In the genomic region with DNA sequence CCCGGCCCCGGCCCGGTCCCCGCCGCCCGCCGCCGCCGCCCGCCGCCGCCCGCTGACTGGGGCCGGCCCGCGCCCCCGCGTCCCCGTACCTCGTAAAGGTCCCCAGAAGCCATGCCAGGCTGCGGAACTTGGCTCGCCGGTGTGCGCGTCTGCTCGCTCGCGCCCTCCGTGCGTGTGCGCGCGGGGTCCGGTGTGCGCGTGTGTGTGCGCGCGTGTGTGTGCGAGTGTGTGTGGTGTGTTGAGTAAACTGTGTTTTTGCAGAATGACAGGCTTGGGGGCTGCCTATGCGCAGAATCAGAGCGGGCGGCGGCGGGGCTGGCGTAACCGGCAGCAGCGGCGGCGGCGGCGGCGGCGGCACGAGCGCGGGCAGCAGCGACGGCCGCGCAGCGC, we compare ENCODE assay signal across 8 cellular contexts. TPM values are rescaled to one million over a fixed set of nuclear protein-coding genes. Genes with fewer than 3 reads are reported as not detected.
A peak's percentile ranks its signal among the peaks of the same experiment; 100 is the strongest.
DNase-seq lines count a peak whose midpoint lies in the region; ATAC-seq and TF ChIP-seq lines count a peak whose summit lies in the region.

No MANE protein-coding gene starts in this region.

- H3K9me3 Mint-ChIP-seq in activated T-helper 1 cell treated with anti-CD3 and anti-CD28 coated beads, Interleukin-12 subunit alpha, Interleukin-12 subunit beta, Interleukin-2, Interleukin-4 antibody, amounts not matched to agents 30 ng/mL and 10 ng/mL and 1 ng/mL, durations not matched to agents 14 hours and 24 hours and 36 hours, result peaks cover 18% of the 10 kb centered on the region

- H3K36me3 ChIP-seq in urinary bladder (ENCODE audit: insufficient read depth), result no peaks in the 10 kb centered on the region

- H3K4me3 Mint-ChIP-seq in activated T-helper 1 cell treated with anti-CD3 and anti-CD28 coated beads, Interleukin-12 subunit alpha, Interleukin-12 subunit beta, Interleukin-2, Interleukin-4 antibody, amounts not matched to agents 30 ng/mL and 10 ng/mL and 1 ng/mL, durations not matched to agents 14 hours and 24 hours and 36 hours, result peak overlapping the region; percentile 95

- H3K4me1 ChIP-seq in urinary bladder (ENCODE audit: insufficient read depth), result peaks cover 2% of the 10 kb centered on the region

- no peak overlapping the region for H3K27ac ChIP-seq in urinary bladder (ENCODE audit: low read depth)

- DNase-seq in ELR (ENCODE audit: low read depth) (peak; percentile 45), H4 (ENCODE audit: low spot score) (peak; percentile 35), NCI-H226 (peak; percentile 27), fibroblast of the conjunctiva (ENCODE audit: low read depth) (peak; percentile 4), omental fat pad (ENCODE audit: low spot score) (no peak)
- DNase-seq in activated T-helper 1 cell treated with anti-CD3 and anti-CD28 coated beads, Interleukin-12 subunit alpha, Interleukin-12 subunit beta, Interleukin-2, Interleukin-4 antibody, amounts not matched to agents 30 ng/mL and 10 ng/mL and 1 ng/mL, durations not matched to agents 14 hours and 24 hours and 36 hours (ENCODE audit: low spot score), result peak; percentile 56

- no peaks in the 10 kb centered on the region for H3K27me3 Mint-ChIP-seq in activated T-helper 1 cell treated with anti-CD3 and anti-CD28 coated beads, Interleukin-12 subunit alpha, Interleukin-12 subunit beta, Interleukin-2, Interleukin-4 antibody, amounts not matched to agents 30 ng/mL and 10 ng/mL and 1 ng/mL, durations not matched to agents 14 hours and 24 hours and 36 hours (ENCODE audit: insufficient read depth)

- H3K4me3 ChIP-seq in urinary bladder (ENCODE audit: low read depth, low read length), result peak overlapping the region; percentile 89

- under 1% methylated on average over 62 of the region's 62 CpGs for WGBS in urinary bladder

- no peak for TF ChIP-seq CTCF in omental fat pad (IDR thresholded peaks at IDR 0.05)

- H3K4me1 Mint-ChIP-seq in activated T-helper 1 cell treated with anti-CD3 and anti-CD28 coated beads, Interleukin-12 subunit alpha, Interleukin-12 subunit beta, Interleukin-2, Interleukin-4 antibody, amounts not matched to agents 30 ng/mL and 10 ng/mL and 1 ng/mL, durations not matched to agents 14 hours and 24 hours and 36 hours (ENCODE audit: low read depth), result peaks cover 57% of the 10 kb centered on the region

- ATAC-seq in omental fat pad (ENCODE audit: low FRiP score) (peak; percentile 52), HG03469 (IDR thresholded peaks at IDR 0.05; ENCODE audit: unreplicated experiment) (no peak)

- intact Hi-C loops in activated T-helper 1 cell treated with anti-CD3 and anti-CD28 coated beads, Interleukin-12 subunit alpha, Interleukin-12 subunit beta, Interleukin-2, Interleukin-4 antibody, amounts not matched to agents 30 ng/mL and 10 ng/mL and 1 ng/mL, durations not matched to agents 14 hours and 24 hours and 36 hours (cut with micrococcal nuclease), result loop anchor here (5.0 to 10.0 kb wide), 4 partner anchors 62 to 1199 kb away; a partner anchor contains a TSS

- H3K36me3 Mint-ChIP-seq in activated T-helper 1 cell treated with anti-CD3 and anti-CD28 coated beads, Interleukin-12 subunit alpha, Interleukin-12 subunit beta, Interleukin-2, Interleukin-4 antibody, amounts not matched to agents 30 ng/mL and 10 ng/mL and 1 ng/mL, durations not matched to agents 14 hours and 24 hours and 36 hours (ENCODE audit: low read depth), result peaks cover 20% of the 10 kb centered on the region

- peak overlapping the region; percentile 98 for H3K27ac Mint-ChIP-seq in activated T-helper 1 cell treated with anti-CD3 and anti-CD28 coated beads, Interleukin-12 subunit alpha, Interleukin-12 subunit beta, Interleukin-2, Interleukin-4 antibody, amounts not matched to agents 30 ng/mL and 10 ng/mL and 1 ng/mL, durations not matched to agents 14 hours and 24 hours and 36 hours

RNA-seq across cellular contexts. Expression of a gene that starts 0.3 kb away (rescaled TPM):
- 4.8 and 5.7 TPM in 2 replicates for total RNA-seq in H4 (2014; rRNA removed; shearing (Covaris generic))
- 93.4 and 97.1 TPM in 2 replicates for total RNA-seq in activated T-helper 1 cell treated with anti-CD3 and anti-CD28 coated beads, Interleukin-12 subunit alpha, Interleukin-12 subunit beta, Interleukin-2, Interleukin-4 antibody, amounts not matched to agents 30 ng/mL and 10 ng/mL and 1 ng/mL, durations not matched to agents 14 hours and 24 hours and 36 hours
- 1 to 10 TPM; 5.9 to 8.8 (median 6.6) TPM for total RNA-seq in omental fat pad
- total RNA-seq in urinary bladder, result 12.2 TPM
- 2.9 TPM for polyA plus RNA-seq in urinary bladder
